ENCODE assay signal across 18 cellular contexts in the genomic region with DNA sequence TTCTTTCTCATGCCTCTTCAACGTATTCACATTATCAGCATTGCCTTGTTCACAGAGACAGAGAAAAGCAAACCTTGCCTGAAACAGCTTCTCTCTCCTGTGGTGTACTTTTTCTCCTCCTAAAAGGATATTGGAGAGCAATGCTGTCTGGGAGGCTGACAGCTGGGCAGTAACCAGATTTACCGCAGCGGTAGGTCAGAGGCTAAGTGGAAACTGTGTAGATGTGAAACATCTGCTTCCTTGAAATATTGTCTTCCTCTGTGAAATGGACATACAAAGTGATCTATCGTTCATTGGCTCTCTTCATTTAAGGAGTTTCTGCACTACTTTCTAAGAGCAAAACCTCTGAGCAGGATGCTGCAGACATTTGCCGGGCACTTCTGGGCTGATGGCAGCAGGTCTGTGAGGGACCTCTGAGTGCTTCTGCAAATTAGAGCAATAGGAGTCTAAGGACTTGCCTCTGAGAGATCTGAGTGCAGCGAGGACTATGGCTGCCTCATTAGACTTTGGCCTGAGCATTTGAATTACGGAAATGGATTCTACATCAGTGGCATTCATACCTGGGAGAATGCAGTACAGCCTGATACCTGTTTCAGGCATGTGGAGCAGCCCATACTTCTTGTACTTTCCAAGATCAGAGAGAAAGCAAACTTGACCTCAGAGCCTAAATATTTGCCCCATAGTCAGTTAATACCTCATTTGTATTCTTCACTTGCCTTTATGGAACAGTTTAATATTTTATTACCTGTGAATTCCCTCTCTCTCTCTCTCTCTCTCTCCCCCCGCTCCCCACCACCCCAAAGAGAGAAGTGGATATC.
"Had no signal": no experiment of that assay in that cellular context is flagged by ENCODE, and none has a peak within 500 bp of the region (broad histone marks: within the 10 kb centered on the region; RNA-seq: fewer than 3 reads in every experiment).

No MANE protein-coding gene starts in this region.

- H3K9me3 ChIP-seq: pancreas had no signal

- H3K27ac Mint-ChIP-seq: activated naive CD4-positive, alpha-beta T cell treated with anti-CD3 and anti-CD28 coated beads, Interleukin-2, amount 50 U/mL, for 24 hours; brain; immature natural killer cell; neural progenitor cell; stimulated activated effector memory CD8-positive, alpha-beta T cell treated with anti-CD3 and anti-CD28 coated beads, Interleukin-12 subunit alpha, Interleukin-12 subunit beta, amount 100 ng/mL, for 72 hours; T-helper 2 cell treated with Interferon-gamma antibody and Interleukin-4, amounts not matched to agents 5 μg/mL and 100 μg/mL, for 36 hours; type B pancreatic cell had no signal

- H3K36me3 Mint-ChIP-seq: activated naive CD4-positive, alpha-beta T cell treated with anti-CD3 and anti-CD28 coated beads, Interleukin-2, amount 50 U/mL, for 24 hours; brain; neural progenitor cell; stimulated activated effector memory CD8-positive, alpha-beta T cell treated with anti-CD3 and anti-CD28 coated beads, Interleukin-12 subunit alpha, Interleukin-12 subunit beta, amount 100 ng/mL, for 72 hours had no signal

- H3K27me3 ChIP-seq: foreskin keratinocyte, neural progenitor cell, pancreas had no signal

- ATAC-seq: activated CD4-positive, CD25-positive, alpha-beta regulatory T cell treated with anti-CD3 and anti-CD28 coated beads, Interleukin-2, amount 50 U/mL, for 24 hours; foreskin keratinocyte; left cardiac atrium; pancreas; stimulated activated effector memory CD8-positive, alpha-beta T cell treated with anti-CD3 and anti-CD28 coated beads, Interleukin-12 subunit alpha, Interleukin-12 subunit beta, amount 100 ng/mL, for 72 hours had no signal

- H3K4me1 Mint-ChIP-seq: neural progenitor cell had no signal

- DNase-seq: activated effector memory CD4-positive, alpha-beta T cell treated with Interleukin-2 at 50 U/mL for 16 hours; activated T-cell treated with anti-CD3 and anti-CD28 coated beads, Interleukin-2, amount 50 U/mL, for 1 hour; amygdala; dermis blood vessel endothelial cell; erythroblast; foreskin keratinocyte; immature natural killer cell; left cardiac atrium; pancreas; SW 1271 had no signal

- H3K27me3 Mint-ChIP-seq: activated naive CD4-positive, alpha-beta T cell treated with anti-CD3 and anti-CD28 coated beads, Interleukin-2, amount 50 U/mL, for 24 hours; central memory CD8-positive, alpha-beta T cell; type B pancreatic cell had no signal

- H3K9me3 Mint-ChIP-seq: activated naive CD4-positive, alpha-beta T cell treated with anti-CD3 and anti-CD28 coated beads, Interleukin-2, amount 50 U/mL, for 24 hours; central memory CD8-positive, alpha-beta T cell; immature natural killer cell; neural progenitor cell; stimulated activated effector memory CD8-positive, alpha-beta T cell treated with anti-CD3 and anti-CD28 coated beads, Interleukin-12 subunit alpha, Interleukin-12 subunit beta, amount 100 ng/mL, for 72 hours; T-helper 2 cell treated with Interferon-gamma antibody and Interleukin-4, amounts not matched to agents 5 μg/mL and 100 μg/mL, for 36 hours had no signal

- H3K36me3 ChIP-seq: neural progenitor cell, pancreas had no signal

- H3K4me3 Mint-ChIP-seq: activated naive CD4-positive, alpha-beta T cell treated with anti-CD3 and anti-CD28 coated beads, Interleukin-2, amount 50 U/mL, for 24 hours; brain; central memory CD8-positive, alpha-beta T cell; immature natural killer cell; neural progenitor cell; stimulated activated effector memory CD8-positive, alpha-beta T cell treated with anti-CD3 and anti-CD28 coated beads, Interleukin-12 subunit alpha, Interleukin-12 subunit beta, amount 100 ng/mL, for 72 hours; T-helper 2 cell treated with Interferon-gamma antibody and Interleukin-4, amounts not matched to agents 5 μg/mL and 100 μg/mL, for 36 hours; type B pancreatic cell had no signal

- H3K4me3 ChIP-seq: neural progenitor cell, pancreas had no signal

- H3K4me1 ChIP-seq: foreskin keratinocyte, pancreas had no signal
